ENCODE assay signal across 23 cellular contexts in genomic region chr1:3058263-3059030, GRCh38. TPM values are rescaled to one million over a fixed set of nuclear protein-coding genes. Genes with fewer than 3 reads are reported as not detected.
DNase-seq lines count a peak whose midpoint lies in the region; ATAC-seq and TF ChIP-seq lines count a peak whose summit lies in the region.
"Had no signal": no experiment of that assay in that cellular context is flagged by ENCODE, and none has a peak within 500 bp of the region (broad histone marks: within the 10 kb centered on the region; RNA-seq: fewer than 3 reads in every experiment).

No MANE protein-coding gene starts in this region.

- peaks cover 3 to 7% of the 10 kb centered on the region in 2 experiments; a peak in 3 of 4 replicates for H3K4me1 Mint-ChIP-seq in H9

- no peak for TF ChIP-seq EP300 in sigmoid colon (IDR thresholded peaks at IDR 0.05)

- no peak overlapping the region for H3K56ac ChIP-seq in H9 (ENCODE audit: insufficient read length, low read depth, low read length)

- TF ChIP-seq POLR2A in sigmoid colon (IDR thresholded peaks at IDR 0.05) = no peak

- no peak overlapping the region for H2AFZ ChIP-seq in H9 (ENCODE audit: low read length)
- H2AFZ ChIP-seq: GM23248 had no signal

- intact Hi-C loops in cardiac septum (cut with DNase I) = no loop called here
- intact Hi-C loops in heart right ventricle (cut with DNase I) = no loop called here
- intact Hi-C loops in sigmoid colon (cut with DNase I) = no loop called here
- intact Hi-C loops in aorta (cut with DNase I) = loop anchor here in 1 of 2 donors (5.0 to 10.0 kb wide), 2 partner anchors 41 to 144 kb away; no protein-coding TSS in a partner anchor

- H3K27me3 ChIP-seq in heart right ventricle (peaks cover 0 to 36% (median 27%) of the 10 kb centered on the region in 7 donors), H9 (ENCODE audit: insufficient read depth, low read length) (peaks cover 17% of the 10 kb centered on the region; the same call in 1 of the 2 replicates), sigmoid colon (peaks cover 19 to 75% (median 40%) of the 10 kb centered on the region in 3 donors), aorta (ENCODE audit: control insufficient read depth in 1 of 2, insufficient read depth in 2 of 2, low read length in 1 of 2) (no peaks in the 10 kb centered on the region)

- H3K9ac ChIP-seq in H9 (ENCODE audit: extremely low read depth, insufficient read length, low read length) = no peak overlapping the region
- H3K9ac ChIP-seq: BLaER1, GM23248 had no signal

- no peak overlapping the region for H3T11ph ChIP-seq in H9 (ENCODE audit: low read length)

- H4K20me1 ChIP-seq in H9 (ENCODE audit: control insufficient read depth, insufficient read depth, insufficient read length) = no peaks in the 10 kb centered on the region

- H3K4me1 ChIP-seq in heart right ventricle (peaks cover 0 to 16% (median 4%) of the 10 kb centered on the region in 9 donors), H9 (ENCODE audit: insufficient read depth, low read length) (no peaks in the 10 kb centered on the region), sigmoid colon (peaks cover 0 to 9% (median 6%) of the 10 kb centered on the region in 4 donors), aorta (ENCODE audit: control insufficient read depth in 1 of 2, insufficient read depth in 2 of 2, low read length in 2 of 2) (no peaks in the 10 kb centered on the region)
- H3K4me1 ChIP-seq: BLaER1, HAP-1 had no signal

- TF ChIP-seq CTCF in heart right ventricle (IDR thresholded peaks at IDR 0.05) = no peak
- TF ChIP-seq CTCF in H9 (conservative IDR thresholded peaks at IDR 0.05) = no peak
- TF ChIP-seq CTCF in sigmoid colon (IDR thresholded peaks at IDR 0.05) = no peak

- no peak overlapping the region; a peak in 1 of 7 replicates for H3K27ac Mint-ChIP-seq in H9
- H3K27ac Mint-ChIP-seq: CD4-positive, alpha-beta T cell had no signal

- H2BK15ac ChIP-seq in H9 (ENCODE audit: low read depth, low read length) = no peak overlapping the region

- H3K27ac ChIP-seq in heart right ventricle (no peak overlapping the region), H9 (ENCODE audit: insufficient read length, low read depth, low read length) (no peak overlapping the region), sigmoid colon (no peak overlapping the region), aorta (ENCODE audit: low read depth in 1 of 2, low read length in 2 of 2) (no peak overlapping the region)
- H3K27ac ChIP-seq: BLaER1, GM23248, Peyer's patch had no signal

- no peak overlapping the region for H4K91ac ChIP-seq in H9 (ENCODE audit: insufficient read length, low read depth, low read length)

- peaks cover 4% of the 10 kb centered on the region for H3K23me2 ChIP-seq in H9 (ENCODE audit: insufficient read length, low read depth, low read length, poor library complexity, severe bottlenecking)

- no peak overlapping the region for H3K4me2 ChIP-seq in H9 (ENCODE audit: insufficient read depth, insufficient read length, low read length)
- H3K4me2 ChIP-seq: BLaER1 had no signal

- H3K4me3 ChIP-seq in heart right ventricle = no peak overlapping the region
- H3K4me3 ChIP-seq in sigmoid colon = no peak overlapping the region
- no peak overlapping the region for H3K4me3 ChIP-seq in aorta (ENCODE audit: low read length in 2 of 2)
- H3K4me3 ChIP-seq: BLaER1, GM23248, HAP-1, Peyer's patch had no signal

- DNase-seq in cardiac septum (ENCODE audit: low spot score) = peak; percentile 53
- DNase-seq in heart right ventricle = no peak
- peak; percentile 5 for DNase-seq in H9
- DNase-seq in ecto neural progenitor cell (ENCODE audit: low spot score) = peak; percentile 36
- peak; percentile 18 for DNase-seq in sigmoid colon
- no peak for DNase-seq in HPDE6-E6E7 (ENCODE audit: extremely low spot score)
- no peak for DNase-seq in aorta
- DNase-seq: CD4-positive, alpha-beta T cell; GM23248; NCI-H1048; NCI-H1417; NCI-H1694; NCI-H2029 treated with DMSO at 0.1 percent for 48 hours; NCI-H2227 treated with DMSO at 0.1 percent for 48 hours; NCI-H526 treated with DMSO at 0.1 percent for 48 hours; SHP77 treated with DMSO at 0.1 percent for 48 hours had no signal

- no peaks in the 10 kb centered on the region for H3K79me1 ChIP-seq in H9 (ENCODE audit: insufficient read depth, low read depth, low read length, poor library complexity, severe bottlenecking)

- WGBS in heart right ventricle, 2 donors = 78 to 82% methylated on average over 10 of the region's 10 CpGs
- WGBS in H9 (ENCODE audit: extremely low coverage, insufficient read length, low lambda C conversion rate) = no CpG with 5 or more reads among the region's 10 CpGs
- 77 to 83% methylated on average over 10 of the region's 10 CpGs for WGBS in sigmoid colon, 2 donors
- 87 to 89% methylated on average over 10 of the region's 10 CpGs for whole genome bisulfite sequencing in aorta, 2 donors

- H4K8ac ChIP-seq in H9 (replicated peaks; ENCODE audit: insufficient read length, low read depth, low read length) = no peak overlapping the region

- H4K5ac ChIP-seq in H9 (ENCODE audit: insufficient read length, low read depth, low read length) = no peak overlapping the region

- H3K4ac ChIP-seq in H9 (ENCODE audit: low read depth, low read length) = no peak overlapping the region

- no peaks in the 10 kb centered on the region for H3K79me2 ChIP-seq in H9 (ENCODE audit: insufficient read depth, low read length)

- H3K9me3 ChIP-seq in heart right ventricle (no peaks in the 10 kb centered on the region), H9 (ENCODE audit: control insufficient read depth, low read depth, low read length) (no peaks in the 10 kb centered on the region), sigmoid colon (peaks cover 0 to 3% (median 0%) of the 10 kb centered on the region in 4 donors), aorta (ENCODE audit: control insufficient read depth, low read length) (no peaks in the 10 kb centered on the region)
- H3K9me3 ChIP-seq: BLaER1, HAP-1, Peyer's patch had no signal

- ATAC-seq in heart right ventricle = no peak
- no peak for ATAC-seq in GM19035 (IDR thresholded peaks at IDR 0.05; ENCODE audit: unreplicated experiment)
- no peak for ATAC-seq in aorta (ENCODE audit: low FRiP score)

- no peak overlapping the region for H2AK5ac ChIP-seq in H9 (ENCODE audit: insufficient read length, low read length)

- H3K14ac ChIP-seq in H9 (ENCODE audit: insufficient read depth, low read length) = no peak overlapping the region

- H3K36me3 Mint-ChIP-seq in H9 (ENCODE audit: insufficient read depth in 1 of 3, low read depth in 3 of 3) = no peaks in the 10 kb centered on the region; a peak in 1 of 7 replicates

- H2BK5ac ChIP-seq in H9 (ENCODE audit: insufficient read length, low read length) = no peak overlapping the region

- no peak overlapping the region for H3K23ac ChIP-seq in H9 (ENCODE audit: insufficient read length, low read depth, low read length)

- peaks cover 0 to 5% (median 0%) of the 10 kb centered on the region in 9 donors for H3K36me3 ChIP-seq in heart right ventricle
- no peaks in the 10 kb centered on the region for H3K36me3 ChIP-seq in sigmoid colon
- H3K36me3 ChIP-seq in aorta (ENCODE audit: control insufficient read depth in 1 of 2, insufficient read depth in 2 of 2, low read length in 1 of 2) = peaks cover 0 to 2% of the 10 kb centered on the region in 2 donors
- H3K36me3 ChIP-seq: BLaER1, HAP-1, Peyer's patch had no signal

- H3K27me3 Mint-ChIP-seq in H9 (ENCODE audit: low read depth) = peaks cover 71% of the 10 kb centered on the region
- H3K27me3 Mint-ChIP-seq: CD4-positive, alpha-beta T cell had no signal

- H2BK20ac ChIP-seq in H9 (ENCODE audit: low read depth, low read length, poor library complexity, severe bottlenecking) = no peak overlapping the region

- no peak overlapping the region for H2BK12ac ChIP-seq in H9 (ENCODE audit: insufficient read length, low read depth, low read length)

- no peak overlapping the region for H2BK120ac ChIP-seq in H9 (ENCODE audit: low read depth, low read length, poor library complexity, severe bottlenecking)

- peaks cover 0 to 10% of the 10 kb centered on the region in 2 experiments; a peak in 2 of 5 replicates for H3K9me3 Mint-ChIP-seq in H9
- H3K9me3 Mint-ChIP-seq: CD4-positive, alpha-beta T cell had no signal

- no peak overlapping the region for H3K4me3 Mint-ChIP-seq in H9
- H3K4me3 Mint-ChIP-seq: CD4-positive, alpha-beta T cell had no signal

- H3K18ac ChIP-seq in H9 (ENCODE audit: insufficient read length, low read depth, low read length) = no peak overlapping the region

RNA-seq across cellular contexts. Expression of gene PRDM16, which starts 10.6 kb away (rescaled TPM):
- 12.9 TPM for total RNA-seq in cardiac septum
- total RNA-seq in heart right ventricle = 10 to 100 TPM; 11.7 to 25.9 (median 14.8) TPM
- polyA plus RNA-seq in heart right ventricle = 10 to 100 TPM in 1 of 2 donors, 1 to 10 TPM in 1; 4.1 to 16.8 TPM
- 0.17 and 0.70 TPM in 2 replicates for total RNA-seq in H9 (2021)
- 1 to 10 TPM in 1 of 4 donors, under 1 TPM in 3; 0.14 to 1.1 (median 0.60) TPM for total RNA-seq in sigmoid colon
- polyA plus RNA-seq in sigmoid colon = 1 to 10 TPM in 1 of 3 donors, under 1 TPM in 2; under 0.01 to 1.7 (median 0.46) TPM
- 10 to 100 TPM; 61.9 to 80.7 TPM for total RNA-seq in aorta
- polyA plus RNA-seq in aorta = 10 to 100 TPM in 1 of 2 donors, 1 to 10 TPM in 1; 5.0 to 21.1 TPM
- total RNA-seq: CD4-positive, alpha-beta T cell; GM23248; OCI-LY7 had no signal

RNA-seq across cellular contexts. Expression of gene ACTRT2, which starts 37.2 kb away (rescaled TPM):
- not detected for total RNA-seq in cardiac septum
- total RNA-seq in heart right ventricle = not detected
- not detected for polyA plus RNA-seq in heart right ventricle
- not detected in 2 replicates for total RNA-seq in H9 (2021)
- not detected for total RNA-seq in sigmoid colon
- polyA plus RNA-seq in sigmoid colon = not detected
- not detected for total RNA-seq in aorta
- not detected for polyA plus RNA-seq in aorta
- total RNA-seq: CD4-positive, alpha-beta T cell; GM23248; NCI-H460; OCI-LY7; Peyer's patch had no signal
- polyA plus RNA-seq: AG04450, GM23248 had no signal

Comparison
In these comparisons a context has a peak if more than half of its experiments do, and no peak if none do; other contexts are left out.
1. DNase-seq: peak in cardiac septum (single experiment), H9 (single experiment), ecto neural progenitor cell (single experiment) and sigmoid colon (single experiment); none in heart right ventricle (0 of 2), HPDE6-E6E7 (single experiment) and aorta (0 of 2).